7 cellular contexts compared by ENCODE assay signal in the genomic region with DNA sequence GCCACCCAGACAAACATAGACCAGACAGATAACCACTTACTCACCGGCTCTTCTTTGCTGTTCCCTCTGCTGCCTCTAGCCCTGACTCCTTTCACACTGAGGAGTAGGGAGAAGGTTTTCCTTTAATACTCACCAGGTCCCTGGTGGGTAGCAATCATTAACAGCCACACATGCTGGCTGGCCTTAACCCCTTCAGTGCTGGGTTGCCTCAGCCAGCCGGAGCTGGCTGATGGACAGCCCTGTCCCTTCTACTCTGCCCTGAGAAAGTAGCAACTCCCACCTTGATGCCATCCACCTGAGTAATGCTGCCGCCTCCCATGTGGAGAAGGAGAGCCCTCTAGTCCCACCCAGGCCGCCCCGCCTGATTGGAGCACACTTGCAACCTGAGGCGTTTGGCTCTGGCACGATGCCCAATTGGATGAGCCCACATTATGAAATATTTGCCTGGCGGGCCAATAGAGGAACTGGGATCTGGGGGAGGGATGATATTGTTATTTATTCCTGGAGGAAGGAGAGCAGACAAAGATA.
DNase-seq lines count a peak whose midpoint lies in the region; ATAC-seq and TF ChIP-seq lines count a peak whose summit lies in the region.

No MANE protein-coding gene starts in this region.

- peak overlapping the region; percentile 85 for H3K27ac ChIP-seq in hepatocyte
- H3K27ac ChIP-seq in spleen, result peak overlapping the region in 6 of 8 donors; percentile 30 to 86 (median 77)

- H3K36me3 Mint-ChIP-seq in activated naive CD4-positive, alpha-beta T cell treated with anti-CD3 and anti-CD28 coated beads, Interleukin-2, amount 10 ng/mL, durations not matched to agents 7 days and 5 days, result no peaks in the 10 kb centered on the region

- H3K9me3 ChIP-seq in hepatocyte (ENCODE audit: low read depth), result no peaks in the 10 kb centered on the region
- H3K9me3 ChIP-seq in spleen, result no peaks in the 10 kb centered on the region

- peak overlapping the region; percentile 75 for H3K4me2 ChIP-seq in hepatocyte

- H3K27me3 ChIP-seq in hepatocyte (no peaks in the 10 kb centered on the region), spleen (replicated peaks in 1 of 7) (peaks cover 0 to 7% (median 0%) of the 10 kb centered on the region in 7 donors)

- peaks cover 51% of the 10 kb centered on the region for H3K27me3 Mint-ChIP-seq in activated naive CD4-positive, alpha-beta T cell treated with anti-CD3 and anti-CD28 coated beads, Interleukin-2, amount 10 ng/mL, durations not matched to agents 7 days and 5 days

- TF ChIP-seq POLR2A in spleen (IDR thresholded peaks at IDR 0.05), result no peak

- H3K27ac Mint-ChIP-seq in activated naive CD4-positive, alpha-beta T cell treated with anti-CD3 and anti-CD28 coated beads, Interleukin-2, amount 10 ng/mL, durations not matched to agents 7 days and 5 days, result no peak overlapping the region

- no peak overlapping the region for H3K4me3 Mint-ChIP-seq in activated naive CD4-positive, alpha-beta T cell treated with anti-CD3 and anti-CD28 coated beads, Interleukin-2, amount 10 ng/mL, durations not matched to agents 7 days and 5 days

- H3K4me1 Mint-ChIP-seq in activated naive CD4-positive, alpha-beta T cell treated with anti-CD3 and anti-CD28 coated beads, Interleukin-2, amount 10 ng/mL, durations not matched to agents 7 days and 5 days, result peaks cover 23% of the 10 kb centered on the region

- TF ChIP-seq CTCF in hepatocyte (IDR thresholded peaks at IDR 0.05; ENCODE audit: poor library complexity) (no peak), spleen (IDR thresholded peaks at IDR 0.05 in 8 of 11, conservative IDR thresholded peaks at IDR 0.05 in 3 of 11) (no peak)

- CTCF ChIA-PET in activated naive CD4-positive, alpha-beta T cell treated with anti-CD3 and anti-CD28 coated beads, Interleukin-2, amount 10 ng/mL, durations not matched to agents 7 days and 5 days (lab: Charles Lee), result no interaction called here

- H3K4me3 ChIP-seq in hepatocyte, result no peak overlapping the region
- no peak overlapping the region for H3K4me3 ChIP-seq in spleen

- intact Hi-C loops in spleen (cut with DNase I; ENCODE audit: low total_unique reads), result no loop called here

- no peak for ATAC-seq in HG03571 (IDR thresholded peaks at IDR 0.05; ENCODE audit: unreplicated experiment)

- H3K4me1 ChIP-seq in hepatocyte (ENCODE audit: insufficient read depth), result peaks cover 36% of the 10 kb centered on the region
- H3K4me1 ChIP-seq in spleen, result peaks cover 10 to 41% (median 22%) of the 10 kb centered on the region in 6 donors

- DNase-seq in HuH-7.5 (ENCODE audit: low spot score) (peak; percentile 76), SHP77 treated with DMSO at 0.1 percent for 48 hours (lab: John Stamatoyannopoulos, UW) (peak; percentile 43), hepatocyte (ENCODE audit: low spot score) (peak; percentile 75), spleen (no peak), dermis blood vessel endothelial cell (no peak)
- DNase-seq in activated naive CD4-positive, alpha-beta T cell treated with anti-CD3 and anti-CD28 coated beads, Interleukin-2, amount 10 ng/mL, durations not matched to agents 7 days and 5 days, result no peak

- H4K20me1 ChIP-seq in hepatocyte (ENCODE audit: insufficient read depth, poor library complexity, severe bottlenecking), result peaks cover 4% of the 10 kb centered on the region

- H3K36me3 ChIP-seq in hepatocyte (replicated peaks; ENCODE audit: insufficient read depth, low read depth), result no peaks in the 10 kb centered on the region
- no peaks in the 10 kb centered on the region for H3K36me3 ChIP-seq in spleen

- H3K9me3 Mint-ChIP-seq in activated naive CD4-positive, alpha-beta T cell treated with anti-CD3 and anti-CD28 coated beads, Interleukin-2, amount 10 ng/mL, durations not matched to agents 7 days and 5 days, result no peaks in the 10 kb centered on the region

- peaks cover 59% of the 10 kb centered on the region for H3K79me2 ChIP-seq in hepatocyte

- H2AFZ ChIP-seq in hepatocyte, result no peak overlapping the region

- 55% methylated on average over 8 of the region's 8 CpGs for WGBS in hepatocyte (ENCODE audit: low lambda C conversion rate, missing lambda C conversion rate)
- WGBS in spleen, 5 donors, result 63 to 83% (median 72%) methylated on average over 7 to 8 of the region's 8 CpGs

- H3K9me2 ChIP-seq in hepatocyte (replicated peaks; ENCODE audit: insufficient read depth), result no peaks in the 10 kb centered on the region

Comparison
In these comparisons a context has a peak if more than half of its experiments do, and no peak if none do; other contexts are left out.
1. DNase-seq: peak in HuH-7.5 (single experiment), SHP77 treated with DMSO at 0.1 percent for 48 hours (single experiment) and hepatocyte (single experiment); none in spleen (single experiment), activated naive CD4-positive, alpha-beta T cell treated with anti-CD3 and anti-CD28 coated beads, Interleukin-2, amount 10 ng/mL, durations not matched to agents 7 days and 5 days (single experiment) and dermis blood vessel endothelial cell (single experiment).